In genomic region chr9:77449177-77450092, GRCh38 we compare ENCODE assay signal across 14 cellular contexts.
DNase-seq lines count a peak whose midpoint lies in the region; ATAC-seq, FAIRE-seq and TF ChIP-seq lines count a peak whose summit lies in the region.
"Had no signal": no experiment of that assay in that cellular context is flagged by ENCODE, and none has a peak within 500 bp of the region (broad histone marks: within the 10 kb centered on the region; RNA-seq: fewer than 3 reads in every experiment).

No MANE protein-coding gene starts in this region.

- 66 to 67% methylated on average over 12 of the region's 12 CpGs for whole genome bisulfite sequencing in heart right ventricle, 2 donors
- whole genome bisulfite sequencing in right cardiac atrium: 59% methylated on average over 12 of the region's 12 CpGs

- TF ChIP-seq CTCF in heart right ventricle (IDR thresholded peaks at IDR 0.05): no peak
- TF ChIP-seq CTCF in left ventricle myocardium inferior (IDR thresholded peaks at IDR 0.05; ENCODE audit: borderline replicate concordance): no peak
- no peak for TF ChIP-seq CTCF in GM10266 (IDR thresholded peaks at IDR 0.05; ENCODE audit: control insufficient read depth, insufficient read depth, low read depth, missing control alignments)

- H3K4me1 ChIP-seq in heart right ventricle (peaks cover 0 to 6% (median 0%) of the 10 kb centered on the region in 9 donors), left ventricle myocardium inferior (no peaks in the 10 kb centered on the region), right cardiac atrium (ENCODE audit: control insufficient read depth, insufficient read depth, low read length) (no peaks in the 10 kb centered on the region)
- H3K4me1 ChIP-seq: prostate gland had no signal

- ATAC-seq in heart right ventricle (peak in 6 of 8 donors; percentile 12 to 83 (median 59)), right cardiac atrium (peak; percentile 61 to 92)
- ATAC-seq: activated CD8-positive, alpha-beta T cell treated with anti-CD3 and anti-CD28 coated beads, Interleukin-2, amount 10 ng/mL, durations not matched to agents 7 days and 5 days; T-helper 17 cell had no signal

- no peak overlapping the region for H3K27ac ChIP-seq in heart right ventricle
- no peak overlapping the region for H3K27ac ChIP-seq in left ventricle myocardium inferior (replicated peaks)
- no peak overlapping the region for H3K27ac ChIP-seq in right cardiac atrium (ENCODE audit: low read length)
- H3K27ac ChIP-seq: prostate gland had no signal

- in situ Hi-C loops in SK-MEL-5 (cut with HindIII; ENCODE audit: low pct_unique_long_range_greater_than_20kb, low sequenced_read_pairs): loop anchor here (10.0 kb wide), 1 partner anchor 295 kb away; no protein-coding TSS in a partner anchor

- peaks cover 0 to 7% (median 0%) of the 10 kb centered on the region in 11 donors for H3K9me3 ChIP-seq in heart right ventricle
- peaks cover 8% of the 10 kb centered on the region for H3K9me3 ChIP-seq in left ventricle myocardium inferior (replicated peaks)
- H3K9me3 ChIP-seq in right cardiac atrium (ENCODE audit: control insufficient read depth, low read length): no peaks in the 10 kb centered on the region
- H3K9me3 ChIP-seq: prostate gland had no signal

- no peaks in the 10 kb centered on the region for H3K27me3 ChIP-seq in heart right ventricle
- H3K27me3 ChIP-seq in left ventricle myocardium inferior (ENCODE audit: low read depth): peaks cover 3% of the 10 kb centered on the region
- H3K27me3 ChIP-seq in right cardiac atrium (ENCODE audit: control insufficient read depth, insufficient read depth): no peaks in the 10 kb centered on the region

- H3K4me3 ChIP-seq in heart right ventricle (no peak overlapping the region), left ventricle myocardium inferior (no peak overlapping the region), right cardiac atrium (ENCODE audit: low read length) (no peak overlapping the region)
- H3K4me3 ChIP-seq: prostate gland had no signal

- peak; percentile 9 for FAIRE-seq in urothelium cell line (lab: Jason Lieb, UNC)
- FAIRE-seq: kidney had no signal

- no peaks in the 10 kb centered on the region for H3K36me3 ChIP-seq in heart right ventricle
- no peaks in the 10 kb centered on the region for H3K36me3 ChIP-seq in left ventricle myocardium inferior
- H3K36me3 ChIP-seq: prostate gland had no signal

- no peak for DNase-seq in heart right ventricle
- DNase-seq in left ventricle myocardium inferior: no peak
- DNase-seq in SK-MEL-5 (ENCODE audit: low read depth, low spot score): peak; percentile 19
- peak in 1 of 3 donors; percentile 60 for DNase-seq in right cardiac atrium
- peak; percentile 44 for DNase-seq in urothelium cell line (ENCODE audit: low spot score)
- DNase-seq in NCI-H1092 (lab: John Stamatoyannopoulos, UW): no peak
- DNase-seq in GDM1 (lab: John Stamatoyannopoulos, UW): no peak
- DNase-seq in GM10266 (ENCODE audit: extremely low spot score): no peak
- DNase-seq: activated CD8-positive, alpha-beta T cell treated with anti-CD3 and anti-CD28 coated beads, Interleukin-2, amount 10 ng/mL, durations not matched to agents 7 days and 5 days; activated naive CD8-positive, alpha-beta T cell treated with anti-CD3 and anti-CD28 coated beads, Interleukin-2, amount 10 ng/mL, durations not matched to agents 7 days and 5 days; kidney; NCI-H774; T-helper 17 cell had no signal

- intact Hi-C loops in heart right ventricle (cut with DNase I) (loop anchor here in 8 of 10 donors (10.0 kb wide), 5 partner anchors 195 to 675 kb away; partner anchors contain the start of genes GNAQ (in 4 of the 8) and GNA14 (in 2 of the 8)), left ventricle myocardium inferior (cut with micrococcal nuclease) (no loop called here), right cardiac atrium (cut with DNase I) (loop anchor here in 3 of 4 donors (10.0 kb wide), 3 partner anchors 205 to 305 kb away; no protein-coding TSS in a partner anchor)

Comparison
In these comparisons a context has a peak if more than half of its experiments do, and no peak if none do; other contexts are left out.
1. DNase-seq: peak in SK-MEL-5 (single experiment) and urothelium cell line (single experiment); none in heart right ventricle (0 of 2), left ventricle myocardium inferior (single experiment), NCI-H1092 (single experiment), GDM1 (single experiment) and GM10266 (single experiment).